Comparison of ENCODE assay signal across 9 cellular contexts in genomic region chr2:42569883-42570282, GRCh38. TPM values are rescaled to one million over a fixed set of nuclear protein-coding genes. Genes with fewer than 3 reads are reported as not detected.
DNase-seq lines count a peak whose midpoint lies in the region; ATAC-seq and TF ChIP-seq lines count a peak whose summit lies in the region.
"Had no signal": no experiment of that assay in that cellular context is flagged by ENCODE, and none has a peak within 500 bp of the region (broad histone marks: within the 10 kb centered on the region; RNA-seq: fewer than 3 reads in every experiment).

No MANE protein-coding gene starts in this region.

- H3K4me1 ChIP-seq in HAP-1 (peaks cover 13% of the 10 kb centered on the region), sigmoid colon (peaks cover 0 to 34% (median 25%) of the 10 kb centered on the region in 4 donors)

- in situ Hi-C loops in HAP-1 (cut with MboI; ENCODE audit: low sequenced_read_pairs) = no loop called here
- in situ Hi-C loops in SK-MEL-5 (cut with HindIII; ENCODE audit: low pct_unique_long_range_greater_than_20kb, low sequenced_read_pairs) = no loop called here

- 16 to 51% methylated on average over 4 of the region's 4 CpGs for WGBS in sigmoid colon, 2 donors

- no peak for ATAC-seq in GM18520 (IDR thresholded peaks at IDR 0.05; ENCODE audit: unreplicated experiment)

- no peak for TF ChIP-seq POLR2A in sigmoid colon (IDR thresholded peaks at IDR 0.05)

- no peak for TF ChIP-seq CTCF in fibroblast of pulmonary artery (IDR thresholded peaks at IDR 0.05; ENCODE audit: low read length, missing control alignments)
- no peak for TF ChIP-seq CTCF in sigmoid colon (IDR thresholded peaks at IDR 0.05)

- intact Hi-C loops in sigmoid colon (cut with DNase I) = loop anchor here (5.0 to 10.0 kb wide), 5 partner anchors 58 to 225 kb away; partner anchors contain the start of genes COX7A2L and HAAO

- peak overlapping the region; percentile 89 to 97 (median 94) for H3K27ac ChIP-seq in sigmoid colon

- H3K4me3 ChIP-seq in HAP-1 (peak overlapping the region; percentile 57), fibroblast of pulmonary artery (replicated peaks; ENCODE audit: low read depth, low read length) (peak overlapping the region; percentile 78), sigmoid colon (peak overlapping the region in 3 of 4 donors; percentile 83 to 99 (median 98))

- TF ChIP-seq EP300 in sigmoid colon (IDR thresholded peaks at IDR 0.05) = no peak

- H3K9me3 ChIP-seq in HAP-1 = no peaks in the 10 kb centered on the region
- H3K9me3 ChIP-seq in sigmoid colon = no peaks in the 10 kb centered on the region

- H3K36me3 ChIP-seq in HAP-1 (replicated peaks) (peaks cover 46% of the 10 kb centered on the region), sigmoid colon (peaks cover 0 to 18% (median 3%) of the 10 kb centered on the region in 4 donors)

- H3K27me3 ChIP-seq in HAP-1 (ENCODE audit: low read depth) (no peaks in the 10 kb centered on the region), sigmoid colon (no peaks in the 10 kb centered on the region)

- peak; percentile 35 to 62 for DNase-seq in HAP-1 (ENCODE audit: low spot score in 2 of 2)
- DNase-seq in SK-MEL-5 (ENCODE audit: low read depth, low spot score) = peak; percentile 45
- DNase-seq in fibroblast of pulmonary artery (ENCODE audit: low read depth) = peak; percentile 3
- DNase-seq in sigmoid colon = no peak
- no peak for DNase-seq in HCEC 1CT
- no peak for DNase-seq in stimulated activated CD4-positive, alpha-beta T cell treated with anti-CD3 and anti-CD28 coated beads, Interleukin-4, amount 100 ng/mL, for 4 hours
- DNase-seq in NCI-H1048 (lab: John Stamatoyannopoulos, UW) = no peak
- DNase-seq: KG1 had no signal

RNA-seq across cellular contexts. Expression of gene MTA3, which starts 1.5 kb away (rescaled TPM):
- total RNA-seq in SK-MEL-5 (2014; rRNA removed; shearing (Covaris generic)) = 38.9 and 40.3 TPM in 2 replicates
- 27.4 and 28.9 TPM in 2 replicates for polyA plus RNA-seq in SK-MEL-5 (2015; cell fraction: cytosol; rRNA removed)
- 34.3 TPM in 2 replicates for polyA plus RNA-seq in SK-MEL-5 (2015; cell fraction: nucleus; rRNA removed)
- 10 to 100 TPM; 33.9 to 53.2 (median 38.9) TPM for total RNA-seq in sigmoid colon
- 10 to 100 TPM; 24.5 to 29.8 (median 27.0) TPM for polyA plus RNA-seq in sigmoid colon

Comparison
In these comparisons a context has a peak if more than half of its experiments do, and no peak if none do; other contexts are left out.
1. DNase-seq: peak in HAP-1 (2 of 2), SK-MEL-5 (single experiment) and fibroblast of pulmonary artery (single experiment); none in sigmoid colon (single experiment), HCEC 1CT (single experiment), stimulated activated CD4-positive, alpha-beta T cell treated with anti-CD3 and anti-CD28 coated beads, Interleukin-4, amount 100 ng/mL, for 4 hours (0 of 2) and NCI-H1048 (single experiment).
2. Peak in every context shown above with its lines, with median percentiles within 50 percentile points of each other: H3K4me3 ChIP-seq.